In the genomic region with DNA sequence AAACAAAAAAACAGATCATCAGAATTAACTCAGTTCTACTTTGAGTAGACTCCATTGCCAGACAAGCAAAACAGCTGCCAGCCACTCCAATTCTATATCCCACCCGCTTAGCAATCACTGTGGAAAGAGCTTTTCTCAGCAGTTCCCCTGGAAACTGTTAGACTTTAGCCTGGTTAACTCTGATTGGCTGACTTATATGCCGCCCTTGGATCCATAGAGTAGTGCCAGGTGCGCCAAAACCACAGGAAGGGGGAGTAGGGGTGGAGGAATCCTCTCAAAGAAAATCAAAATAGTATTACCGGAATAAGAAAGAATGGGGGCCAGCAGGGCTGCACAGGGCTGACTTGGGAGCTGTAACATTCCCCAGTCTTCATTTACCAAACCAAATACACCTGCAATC, we compare ENCODE assay signal across 1 cellular context.
TF ChIP-seq lines count a peak whose summit lies in the region.

No MANE protein-coding gene starts in this region.

TF ChIP-seq in HEK293, 187 proteins besides CTCF, POLR2A, EP300 and RAD21 (continued from another document):
- TF ChIP-seq, protein P1, sequence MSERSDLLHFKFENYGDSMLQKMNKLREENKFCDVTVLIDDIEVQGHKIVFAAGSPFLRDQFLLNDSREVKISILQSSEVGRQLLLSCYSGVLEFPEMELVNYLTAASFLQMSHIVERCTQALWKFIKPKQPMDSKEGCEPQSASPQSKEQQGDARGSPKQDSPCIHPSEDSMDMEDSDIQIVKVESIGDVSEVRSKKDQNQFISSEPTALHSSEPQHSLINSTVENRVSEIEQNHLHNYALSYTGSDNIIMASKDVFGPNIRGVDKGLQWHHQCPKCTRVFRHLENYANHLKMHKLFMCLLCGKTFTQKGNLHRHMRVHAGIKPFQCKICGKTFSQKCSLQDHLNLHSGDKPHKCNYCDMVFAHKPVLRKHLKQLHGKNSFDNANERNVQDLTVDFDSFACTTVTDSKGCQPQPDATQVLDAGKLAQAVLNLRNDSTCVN (tag by site-specific recombination; optimal IDR thresholded peaks at IDR 0.05), result no peak
- no peak for TF ChIP-seq ZNF549 (tag by site-specific recombination; IDR thresholded peaks at IDR 0.05)
